25 cellular contexts compared by ENCODE assay signal in genomic region chr14:104917992-104918391, GRCh38. TPM values are rescaled to one million over a fixed set of nuclear protein-coding genes. Genes with fewer than 3 reads are reported as not detected.
"Had no signal": no experiment of that assay in that cellular context is flagged by ENCODE, and none has a peak within 500 bp of the region (broad histone marks: within the 10 kb centered on the region; RNA-seq: fewer than 3 reads in every experiment).

No MANE protein-coding gene starts in this region.

- H3K27me3 ChIP-seq: esophagus squamous epithelium, gastroesophageal sphincter, heart left ventricle, ovary, testis had no signal

- H3K36me3 ChIP-seq: esophagus squamous epithelium, gastroesophageal sphincter, heart left ventricle, left ventricle myocardium inferior, lower lobe of right lung, ovary, tibial artery had no signal

- H3K4me3 ChIP-seq: esophagus squamous epithelium, gastroesophageal sphincter, heart left ventricle, left ventricle myocardium inferior, lower lobe of right lung, ovary, testis, tibial artery had no signal

- H3K4me1 ChIP-seq: esophagus squamous epithelium, foreskin keratinocyte, gastroesophageal sphincter, heart left ventricle, left ventricle myocardium inferior, lower lobe of right lung, testis, tibial artery had no signal

- DNase-seq: cerebellar nuclear complex; cortex of kidney; effector memory CD8-positive, alpha-beta T cell; erythroblast; esophagus squamous epithelium; foreskin keratinocyte; heart left ventricle; hippocampal formation; kidney glomerular epithelial cell; left colon; left ventricle myocardium inferior; lower lobe of right lung; natural killer cell; occipital lobe; ovary; posterior cingulate gyrus; retina; stimulated activated CD4-positive, alpha-beta T cell treated with anti-CD3 and anti-CD28 coated beads, Interleukin-2, amount 100 ng/mL, for 24 hours; stimulated activated CD4-positive, alpha-beta T cell treated with anti-CD3 and anti-CD28 coated beads, Interleukin-4, amount 100 ng/mL, for 24 hours; stimulated activated naive CD8-positive, alpha-beta T cell treated with anti-CD3 and anti-CD28 coated beads, Interleukin-15, Interleukin-2, amounts not matched to agents 100 U/mL and 50 U/mL, for 24 hours; substantia nigra; testis; tibial artery had no signal

- H3K27ac ChIP-seq: esophagus squamous epithelium, foreskin keratinocyte, gastroesophageal sphincter, heart left ventricle, left ventricle myocardium inferior, lower lobe of right lung, ovary, testis, tibial artery had no signal

- H3K9me3 ChIP-seq: esophagus squamous epithelium, gastroesophageal sphincter, heart left ventricle, left ventricle myocardium inferior, lower lobe of right lung, ovary, testis, tibial artery had no signal

RNA-seq across cellular contexts. Expression of gene PLD4, which starts 6.7 kb away (rescaled TPM):
- total RNA-seq: dermis microvascular lymphatic vessel endothelial cell, foreskin keratinocyte had no signal
